8 cellular contexts compared by ENCODE assay signal in the genomic region with DNA sequence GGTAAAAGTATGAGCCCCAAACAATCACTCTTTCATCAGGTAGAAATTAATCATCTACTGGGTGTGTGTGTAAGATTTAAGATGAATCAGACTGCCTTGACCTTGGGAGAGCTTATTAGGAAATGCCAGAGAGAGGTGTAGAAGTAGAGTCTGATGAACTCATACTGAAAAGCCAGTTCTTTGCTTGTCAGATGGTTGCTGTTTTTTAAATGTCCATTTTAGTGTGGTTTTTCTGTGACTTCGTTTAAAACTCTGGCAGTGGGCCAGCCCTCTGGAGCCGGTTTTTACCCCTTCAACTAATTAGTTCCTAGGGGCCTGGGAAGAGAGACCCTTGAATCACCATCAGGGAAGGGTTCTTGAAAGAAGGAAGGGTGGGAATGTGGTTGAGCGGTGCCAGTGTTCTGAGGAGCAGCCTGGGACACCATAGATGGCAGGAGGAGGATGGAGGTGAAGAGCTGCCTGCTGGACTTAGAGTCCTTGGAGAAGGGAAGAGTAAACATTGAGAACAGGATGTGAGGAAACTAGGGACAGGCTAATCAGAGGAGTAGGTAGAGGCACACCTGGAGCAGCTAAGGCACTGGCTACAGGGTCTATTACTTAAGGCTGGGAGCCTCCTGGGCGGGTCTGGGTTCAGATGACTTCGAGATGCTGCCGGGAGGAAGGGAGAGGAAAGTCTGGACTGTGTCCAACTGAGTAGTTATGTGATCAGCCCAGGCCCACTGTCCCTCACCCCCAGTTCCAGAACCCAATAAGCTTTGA.
DNase-seq lines count a peak whose midpoint lies in the region; ATAC-seq and TF ChIP-seq lines count a peak whose summit lies in the region.

No MANE protein-coding gene starts in this region.

- H3K27me3 ChIP-seq in MG63: no peaks in the 10 kb centered on the region
- no peaks in the 10 kb centered on the region for H3K27me3 ChIP-seq in stomach

- 21 to 28% (median 25%) methylated on average over 6 of the region's 6 CpGs for WGBS in stomach, 5 donors

- H3K27ac Mint-ChIP-seq in activated naive CD4-positive, alpha-beta T cell treated with anti-CD3 and anti-CD28 coated beads, Interleukin-2, amount 50 U/mL, for 24 hours: peak overlapping the region; percentile 99

- TF ChIP-seq POLR2A in stomach (IDR thresholded peaks at IDR 0.05): peak in 1 of 4 donors; percentile 11

- H3K36me3 Mint-ChIP-seq in activated naive CD4-positive, alpha-beta T cell treated with anti-CD3 and anti-CD28 coated beads, Interleukin-2, amount 50 U/mL, for 24 hours: peaks cover 4% of the 10 kb centered on the region

- H3K9me3 ChIP-seq in MG63: no peaks in the 10 kb centered on the region
- H3K9me3 ChIP-seq in stomach: no peaks in the 10 kb centered on the region

- H3K27ac ChIP-seq in stomach: peak overlapping the region; percentile 89 to 99 (median 98)

- peak; percentile 61 for DNase-seq in EL
- DNase-seq in MG63: no peak
- DNase-seq in iris pigment epithelial cell (ENCODE audit: low read depth): peak; percentile 79
- no peak for DNase-seq in stomach
- DNase-seq in cerebellum (ENCODE audit: low spot score): no peak

- peak overlapping the region; percentile 99 for H3K4me3 Mint-ChIP-seq in activated naive CD4-positive, alpha-beta T cell treated with anti-CD3 and anti-CD28 coated beads, Interleukin-2, amount 50 U/mL, for 24 hours

- H3K27me3 Mint-ChIP-seq in activated naive CD4-positive, alpha-beta T cell treated with anti-CD3 and anti-CD28 coated beads, Interleukin-2, amount 50 U/mL, for 24 hours: no peaks in the 10 kb centered on the region

- H3K4me1 Mint-ChIP-seq in activated naive CD4-positive, alpha-beta T cell treated with anti-CD3 and anti-CD28 coated beads, Interleukin-2, amount 50 U/mL, for 24 hours: peaks cover 78% of the 10 kb centered on the region

- intact Hi-C loops in stomach (cut with DNase I; ENCODE audit: low total_unique reads): no loop called here

- peaks cover 70 to 86% (median 78%) of the 10 kb centered on the region in 4 donors for H3K4me1 ChIP-seq in stomach

- no peaks in the 10 kb centered on the region for H3K9me3 Mint-ChIP-seq in activated naive CD4-positive, alpha-beta T cell treated with anti-CD3 and anti-CD28 coated beads, Interleukin-2, amount 50 U/mL, for 24 hours

- H3K36me3 ChIP-seq in MG63 (peaks cover 6% of the 10 kb centered on the region), stomach (no peaks in the 10 kb centered on the region)

- peak overlapping the region; percentile 80 for H3K4me3 ChIP-seq in MG63
- H3K4me3 ChIP-seq in stomach: peak overlapping the region; percentile 65 to 91 (median 72)

- TF ChIP-seq EP300 in stomach (IDR thresholded peaks at IDR 0.05): no peak

- ATAC-seq in GM18519 (IDR thresholded peaks at IDR 0.05; ENCODE audit: low FRiP score, unreplicated experiment) (no peak), HG03175 (IDR thresholded peaks at IDR 0.05; ENCODE audit: unreplicated experiment) (no peak)

- no peak for TF ChIP-seq CTCF in stomach (IDR thresholded peaks at IDR 0.05)

Comparison
In these comparisons a context has a peak if more than half of its experiments do, and no peak if none do; other contexts are left out.
1. DNase-seq: peak in EL (single experiment) and iris pigment epithelial cell (single experiment); none in MG63 (single experiment), stomach (single experiment) and cerebellum (single experiment).